Comparison of ENCODE assay signal across 9 cellular contexts in genomic region chr2:200455958-200456421, GRCh38. TPM values are rescaled to one million over a fixed set of nuclear protein-coding genes. Genes with fewer than 3 reads are reported as not detected.
DNase-seq lines count a peak whose midpoint lies in the region; ATAC-seq, FAIRE-seq and TF ChIP-seq lines count a peak whose summit lies in the region.
"Had no signal": no experiment of that assay in that cellular context is flagged by ENCODE, and none has a peak within 500 bp of the region (broad histone marks: within the 10 kb centered on the region; RNA-seq: fewer than 3 reads in every experiment).

No MANE protein-coding gene starts in this region.

- peak overlapping the region; percentile 90 for H3K27ac Mint-ChIP-seq in activated T-cell treated with anti-CD3 and anti-CD28 coated beads, Interleukin-2, amount 50 U/mL, for 24 hours
- no peak overlapping the region for H3K27ac Mint-ChIP-seq in naive thymus-derived CD8-positive, alpha-beta T cell

- TF ChIP-seq POLR2A in adrenal gland (IDR thresholded peaks at IDR 0.05): no peak

- no peak overlapping the region for H3K4me3 ChIP-seq in adrenal gland
- no peak overlapping the region for H3K4me3 ChIP-seq in ascending aorta

- peak overlapping the region in 1 of 5 donors; percentile 37 for H3K27ac ChIP-seq in adrenal gland
- no peak overlapping the region for H3K27ac ChIP-seq in ascending aorta

- H3K4me3 Mint-ChIP-seq in activated T-cell treated with anti-CD3 and anti-CD28 coated beads, Interleukin-2, amount 50 U/mL, for 24 hours: peak overlapping the region; percentile 40
- H3K4me3 Mint-ChIP-seq in naive thymus-derived CD8-positive, alpha-beta T cell: peak overlapping the region in 1 of 10 donors; percentile 41

- WGBS in adrenal gland, 4 donors: 29 to 34% (median 32%) methylated on average over 4 of the region's 4 CpGs

- intact Hi-C loops in adrenal gland (cut with DNase I): loop anchor here in 1 of 2 donors (10.0 kb wide), 1 partner anchor 141 kb away; no protein-coding TSS in a partner anchor
- intact Hi-C loops in ascending aorta (cut with DNase I): no loop called here

- FAIRE-seq in HTR-8/SVneo (lab: Jason Lieb, UNC): no peak
- FAIRE-seq: islet of Langerhans had no signal

- peaks cover 13 to 17% of the 10 kb centered on the region in 2 donors for H3K4me1 ChIP-seq in adrenal gland (replicated peaks in 1 of 2)
- no peaks in the 10 kb centered on the region for H3K4me1 ChIP-seq in ascending aorta

- H3K9me3 Mint-ChIP-seq in activated T-cell treated with anti-CD3 and anti-CD28 coated beads, Interleukin-2, amount 50 U/mL, for 24 hours: no peaks in the 10 kb centered on the region
- no peaks in the 10 kb centered on the region for H3K9me3 Mint-ChIP-seq in naive thymus-derived CD8-positive, alpha-beta T cell

- DNase-seq in activated T-cell treated with anti-CD3 and anti-CD28 coated beads, Interleukin-2, amount 50 U/mL, for 24 hours: no peak
- DNase-seq in activated T-cell treated with anti-CD3 and anti-CD28 coated beads, Interleukin-2, amount 50 U/mL, for 1 hour: no peak
- DNase-seq in adrenal gland: peak in 6 of 7 donors; percentile 23 to 72 (median 50)
- DNase-seq in stimulated activated CD4-positive, alpha-beta T cell treated with anti-CD3 and anti-CD28 coated beads, Interleukin-4, amount 100 ng/mL, for 1 hour: peak; percentile 20
- no peak for DNase-seq in naive thymus-derived CD8-positive, alpha-beta T cell
- DNase-seq in ascending aorta (ENCODE audit: low spot score in 2 of 2): no peak
- DNase-seq in HTR-8/SVneo (ENCODE audit: insufficient read length, low spot score): no peak

- H3K27me3 ChIP-seq in adrenal gland (no peaks in the 10 kb centered on the region), ascending aorta (no peaks in the 10 kb centered on the region)

- TF ChIP-seq CTCF in adrenal gland (IDR thresholded peaks at IDR 0.05) (no peak), ascending aorta (IDR thresholded peaks at IDR 0.05) (no peak)

- H3K27me3 Mint-ChIP-seq in activated T-cell treated with anti-CD3 and anti-CD28 coated beads, Interleukin-2, amount 50 U/mL, for 24 hours: no peaks in the 10 kb centered on the region
- peaks cover 0 to 5% (median 0%) of the 10 kb centered on the region in 5 donors for H3K27me3 Mint-ChIP-seq in naive thymus-derived CD8-positive, alpha-beta T cell

- peaks cover 37% of the 10 kb centered on the region for H3K4me1 Mint-ChIP-seq in activated T-cell treated with anti-CD3 and anti-CD28 coated beads, Interleukin-2, amount 50 U/mL, for 24 hours (ENCODE audit: low read depth)
- peaks cover 0 to 18% (median 0%) of the 10 kb centered on the region in 4 donors for H3K4me1 Mint-ChIP-seq in naive thymus-derived CD8-positive, alpha-beta T cell

- POLR2A ChIA-PET in naive thymus-derived CD8-positive, alpha-beta T cell (lab: Charles Lee): no interaction called here

- no peaks in the 10 kb centered on the region for H3K9me3 ChIP-seq in adrenal gland (replicated peaks in 1 of 3)
- H3K9me3 ChIP-seq in ascending aorta: no peaks in the 10 kb centered on the region

- peaks cover under 1% of the 10 kb centered on the region for H3K36me3 Mint-ChIP-seq in activated T-cell treated with anti-CD3 and anti-CD28 coated beads, Interleukin-2, amount 50 U/mL, for 24 hours (ENCODE audit: low read depth)
- peaks cover 0 to under 1% (median 0%) of the 10 kb centered on the region in 3 donors for H3K36me3 Mint-ChIP-seq in naive thymus-derived CD8-positive, alpha-beta T cell

- H3K36me3 ChIP-seq in adrenal gland (replicated peaks in 1 of 2): no peaks in the 10 kb centered on the region
- H3K36me3 ChIP-seq in ascending aorta: peaks cover 6 to 8% of the 10 kb centered on the region in 2 donors

- peak; percentile 50 for ATAC-seq in HG03175 (IDR thresholded peaks at IDR 0.05; ENCODE audit: unreplicated experiment)
- ATAC-seq in naive thymus-derived CD8-positive, alpha-beta T cell: no peak

RNA-seq across cellular contexts. Expression of gene KCTD18, which starts 53.9 kb away (rescaled TPM):
- total RNA-seq in adrenal gland (10 to 100 TPM; 15.2 to 83.2 (median 23.4) TPM), ascending aorta (17.9 TPM)
- 10 to 100 TPM in 1 of 3 donors, 1 to 10 TPM in 2; 5.9 to 16.0 (median 7.8) TPM for polyA plus RNA-seq in adrenal gland
- total RNA-seq in naive thymus-derived CD8-positive, alpha-beta T cell: 10 to 100 TPM; 19.1 to 19.6 TPM
- polyA plus RNA-seq in naive thymus-derived CD8-positive, alpha-beta T cell: 10 to 100 TPM; 12.6 to 16.5 (median 14.0) TPM

Comparison
In these comparisons a context has a peak if more than half of its experiments do, and no peak if none do; other contexts are left out.
1. DNase-seq: peak in adrenal gland (6 of 7) and stimulated activated CD4-positive, alpha-beta T cell treated with anti-CD3 and anti-CD28 coated beads, Interleukin-4, amount 100 ng/mL, for 1 hour (single experiment); none in activated T-cell treated with anti-CD3 and anti-CD28 coated beads, Interleukin-2, amount 50 U/mL, for 24 hours (single experiment), activated T-cell treated with anti-CD3 and anti-CD28 coated beads, Interleukin-2, amount 50 U/mL, for 1 hour (single experiment), naive thymus-derived CD8-positive, alpha-beta T cell (0 of 10), ascending aorta (0 of 2) and HTR-8/SVneo (single experiment).